In the genomic region with DNA sequence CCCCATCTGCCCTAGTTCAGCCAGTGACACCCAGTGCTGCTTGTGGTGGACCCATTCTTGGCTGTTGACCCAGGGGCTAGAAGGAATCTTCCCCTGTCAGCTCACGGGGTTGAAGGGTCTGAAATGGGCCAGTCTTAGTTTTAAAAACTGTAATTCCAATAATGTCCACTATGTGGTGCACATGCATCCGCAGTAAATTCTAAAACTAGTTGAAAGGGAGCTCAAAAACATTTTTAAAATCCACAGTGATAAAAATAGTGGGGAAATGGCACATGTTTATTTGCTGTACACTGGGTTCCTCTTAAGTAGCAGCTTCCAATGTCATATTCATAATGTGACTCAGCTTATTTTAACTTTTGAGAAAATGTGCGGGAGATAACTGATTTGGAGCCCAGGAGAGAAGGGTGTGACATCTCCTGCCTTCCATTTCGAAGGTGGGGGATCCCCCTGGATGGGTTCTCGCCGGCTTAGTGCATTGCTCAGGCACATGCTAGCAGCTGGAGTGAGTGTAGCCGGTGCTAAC, we compare ENCODE assay signal across 8 cellular contexts. TPM values are rescaled to one million over a fixed set of nuclear protein-coding genes. Genes with fewer than 3 reads are reported as not detected.
A peak's percentile ranks its signal among the peaks of the same experiment; 100 is the strongest.
DNase-seq lines count a peak whose midpoint lies in the region; ATAC-seq, FAIRE-seq and TF ChIP-seq lines count a peak whose summit lies in the region.

No MANE protein-coding gene starts in this region.

- no peak for FAIRE-seq in pancreas (lab: Jason Lieb, UNC)

- POLR2A ChIA-PET in A673 (lab: Charles Lee; ENCODE audit: low non-redundant PET), result interaction anchor here (0.6 to 0.7 kb wide), 2 partner anchors 65 to 451 kb away, joined by 4 to 5 read pairs; no protein-coding TSS in a partner anchor
- POLR2A ChIA-PET in activated CD8-positive, alpha-beta T cell treated with anti-CD3 and anti-CD28 coated beads for 36 hours (lab: Charles Lee), result interaction anchor here (0.6 to 1.7 kb wide), 4 partner anchors 9 to 137 kb away, joined by 3 to 6 read pairs (median 4); a partner anchor contains a TSS

- H3K27me3 ChIP-seq in A673 (replicated peaks; ENCODE audit: insufficient read depth, low read depth, low read length, poor library complexity) (no peaks in the 10 kb centered on the region), pancreas (no peaks in the 10 kb centered on the region)

- BruUV-seq in A673 (replicated peaks; lab: Mats Ljungman, UMichigan), result no TSS peak

- in situ Hi-C loops in G401 (cut with HindIII; ENCODE audit: low sequenced_read_pairs), result no loop called here

- no peak overlapping the region for H3K4me3 ChIP-seq in A673 (ENCODE audit: low read depth, low read length, poor library complexity, severe bottlenecking)
- no peak overlapping the region for H3K4me3 ChIP-seq in pancreas

- H3K36me3 ChIP-seq in A673 (ENCODE audit: insufficient read depth, low read length, poor library complexity, severe bottlenecking) (no peaks in the 10 kb centered on the region), pancreas (no peaks in the 10 kb centered on the region)

- H3K27me3 Mint-ChIP-seq in activated CD8-positive, alpha-beta T cell treated with anti-CD3 and anti-CD28 coated beads for 36 hours, result peaks cover 12% of the 10 kb centered on the region

- H3K27ac Mint-ChIP-seq in activated CD8-positive, alpha-beta T cell treated with anti-CD3 and anti-CD28 coated beads for 36 hours, result no peak overlapping the region

- H3K4me3 Mint-ChIP-seq in activated CD8-positive, alpha-beta T cell treated with anti-CD3 and anti-CD28 coated beads for 36 hours, result no peak overlapping the region

- intact Hi-C loops in A673 (cut with micrococcal nuclease; ENCODE audit: unreplicated experiment) (loop anchor here (5.0 kb wide), 1 partner anchor 63 kb away; no protein-coding TSS in a partner anchor), pancreas (cut with DNase I) (no loop called here)
- intact Hi-C loops in activated CD8-positive, alpha-beta T cell treated with anti-CD3 and anti-CD28 coated beads for 36 hours (cut with micrococcal nuclease), result loop anchor here (1.0 kb wide), 1 partner anchor 64 kb away; no protein-coding TSS in a partner anchor

- H3K4me1 ChIP-seq in A673 (ENCODE audit: insufficient read depth, low read length, poor library complexity, severe bottlenecking) (no peaks in the 10 kb centered on the region), pancreas (peaks cover 0 to 6% (median 4%) of the 10 kb centered on the region in 3 donors)

- WGBS in pancreas, 2 donors, result 23 to 32% methylated on average over 7 of the region's 7 CpGs

- CTCF ChIA-PET in A673 (lab: Charles Lee), result interaction anchor here (0.6 to 3.4 kb wide), 14 partner anchors 12 to 451 kb away, joined by 3 to 40 read pairs (median 5); a partner anchor contains a TSS
- CTCF ChIA-PET in activated CD8-positive, alpha-beta T cell treated with anti-CD3 and anti-CD28 coated beads for 36 hours (lab: Charles Lee), result interaction anchor here (0.6 to 7.5 kb wide), 64 partner anchors 9 to 1183 kb away, joined by 3 to 127 read pairs (median 5); no protein-coding TSS in a partner anchor

- H3K4me1 Mint-ChIP-seq in activated CD8-positive, alpha-beta T cell treated with anti-CD3 and anti-CD28 coated beads for 36 hours (ENCODE audit: low read depth), result peaks cover 12% of the 10 kb centered on the region

- DNase-seq in A673 (ENCODE audit: low spot score) (peak; percentile 71), G401 (ENCODE audit: low spot score) (peak; percentile 66), NCI-H1694 (lab: John Stamatoyannopoulos, UW) (peak; percentile 57), globus pallidus (ENCODE audit: low spot score) (peak; percentile 24), pancreas (no peak)
- DNase-seq in activated CD8-positive, alpha-beta T cell treated with anti-CD3 and anti-CD28 coated beads for 36 hours, result peak; percentile 30

- peak; percentile 93 for ATAC-seq in activated CD8-positive, alpha-beta T cell treated with anti-CD3 and anti-CD28 coated beads for 36 hours
- ATAC-seq in pancreas, result peak; percentile 73 to 88 (median 86)
- no peak for ATAC-seq in HG03095 (IDR thresholded peaks at IDR 0.05; ENCODE audit: unreplicated experiment)
- no peak for ATAC-seq in GM19397 (IDR thresholded peaks at IDR 0.05; ENCODE audit: unreplicated experiment)

- no peaks in the 10 kb centered on the region for H3K9me3 Mint-ChIP-seq in activated CD8-positive, alpha-beta T cell treated with anti-CD3 and anti-CD28 coated beads for 36 hours

- H3K27ac ChIP-seq in A673 (ENCODE audit: low read depth, low read length, poor library complexity, severe bottlenecking), result no peak overlapping the region
- peak overlapping the region in 1 of 4 donors; percentile 15 for H3K27ac ChIP-seq in pancreas

- H3K36me3 Mint-ChIP-seq in activated CD8-positive, alpha-beta T cell treated with anti-CD3 and anti-CD28 coated beads for 36 hours (ENCODE audit: low read depth), result no peaks in the 10 kb centered on the region

- H3K9me3 ChIP-seq in A673 (ENCODE audit: low read depth, low read length, poor library complexity, severe bottlenecking) (no peaks in the 10 kb centered on the region), pancreas (no peaks in the 10 kb centered on the region)

- TF ChIP-seq CTCF in A673 (conservative IDR thresholded peaks at IDR 0.05; ENCODE audit: low read depth, low read length) (peak; percentile 71), pancreas (IDR thresholded peaks at IDR 0.05) (peak; percentile 70 to 84 (median 75))
- TF ChIP-seq CTCF in activated CD8-positive, alpha-beta T cell treated with anti-CD3 and anti-CD28 coated beads for 36 hours (IDR thresholded peaks at IDR 0.05), result peak; percentile 91

RNA-seq across cellular contexts. Expression of a gene that starts 32.8 kb away (rescaled TPM):
- total RNA-seq in A673 (2021), result 0.13 and 0.42 TPM in 2 replicates
- total RNA-seq in G401 (2014; rRNA removed; shearing (Covaris generic)), result 0.14 and 0.98 TPM in 2 replicates
- total RNA-seq in activated CD8-positive, alpha-beta T cell treated with anti-CD3 and anti-CD28 coated beads for 36 hours, result under 1 TPM; 0.20 to 0.25 TPM
- total RNA-seq in pancreas, result 1 to 10 TPM; 1.1 to 5.3 (median 2.2) TPM
- 1 to 10 TPM in 1 of 2 donors, under 1 TPM in 1; 0.95 to 2.4 TPM for polyA plus RNA-seq in pancreas

RNA-seq across cellular contexts. Expression of a gene that starts 59.1 kb away (rescaled TPM):
- total RNA-seq in A673 (2021) (2.8 and 3.0 TPM in 2 replicates), pancreas (10 to 100 TPM; 17.3 to 41.2 (median 27.0) TPM)
- 4.4 and 6.9 TPM in 2 replicates for total RNA-seq in G401 (2014; rRNA removed; shearing (Covaris generic))
- total RNA-seq in activated CD8-positive, alpha-beta T cell treated with anti-CD3 and anti-CD28 coated beads for 36 hours, result 1 to 10 TPM; 2.9 to 3.5 TPM
- polyA plus RNA-seq in pancreas, result 10 to 100 TPM in 1 of 2 donors, 1 to 10 TPM in 1; 6.4 to 16.4 TPM

Comparison
In these comparisons a context has a peak if more than half of its experiments do, and no peak if none do; other contexts are left out.
1. DNase-seq: peak in A673 (single experiment), G401 (single experiment), NCI-H1694 (single experiment), activated CD8-positive, alpha-beta T cell treated with anti-CD3 and anti-CD28 coated beads for 36 hours (single experiment) and globus pallidus (single experiment); none in pancreas (0 of 6).
2. ATAC-seq: peak in activated CD8-positive, alpha-beta T cell treated with anti-CD3 and anti-CD28 coated beads for 36 hours (single experiment) and pancreas (4 of 4); none in HG03095 (single experiment) and GM19397 (single experiment).
3. intact Hi-C loops: an anchor here in A673 (5.0 kb wide) and activated CD8-positive, alpha-beta T cell treated with anti-CD3 and anti-CD28 coated beads for 36 hours (1.0 kb wide); none called in pancreas.
4. Peak in every context shown above with its lines, with median percentiles within 50 percentile points of each other: CTCF ChIP-seq.